In the genomic region with DNA sequence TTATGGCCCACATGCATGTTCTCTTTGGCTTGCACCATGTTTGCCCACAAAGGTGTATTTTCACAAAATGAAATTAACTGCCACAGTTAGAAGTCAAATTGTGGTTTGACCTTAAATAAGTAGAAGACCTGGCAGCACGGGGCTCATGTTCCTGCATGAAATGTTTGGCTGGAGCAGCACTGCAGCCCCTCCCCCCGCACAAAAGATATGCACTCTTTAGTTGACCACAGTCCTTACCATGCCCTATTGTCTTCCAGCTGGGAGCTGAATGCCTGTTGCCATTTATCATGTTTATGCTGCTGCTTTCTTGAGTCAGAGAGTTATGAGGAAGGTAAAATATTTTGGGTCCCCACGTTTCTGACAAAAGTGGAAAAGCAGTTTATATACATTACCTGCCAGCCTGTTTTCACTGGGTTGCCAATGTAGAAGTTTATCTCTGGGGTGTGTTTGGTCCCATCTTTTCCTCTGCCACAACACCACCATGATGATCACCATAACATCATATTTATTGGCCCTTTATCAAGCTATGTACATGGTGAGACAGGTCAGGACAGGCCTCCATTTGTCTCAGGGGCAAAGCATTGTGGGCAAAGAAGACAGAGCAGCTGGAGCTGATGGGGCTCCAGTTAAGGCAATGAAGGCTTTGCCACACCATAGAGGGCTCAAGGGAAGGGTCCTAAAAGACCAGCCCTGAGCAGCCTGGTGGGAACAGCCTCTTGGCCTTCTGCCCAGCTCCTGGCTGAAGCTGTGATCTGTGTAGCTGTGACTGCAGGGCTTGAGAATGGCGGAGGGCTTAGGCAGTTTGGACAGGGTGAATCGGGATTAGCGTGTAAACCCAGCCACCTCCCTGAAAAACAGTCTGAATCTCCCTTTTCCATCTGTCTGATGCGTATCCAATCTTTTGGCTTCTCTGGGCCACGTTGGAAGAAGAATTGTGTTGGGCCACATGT, we compare ENCODE assay signal across 19 cellular contexts. TPM values are rescaled to one million over a fixed set of nuclear protein-coding genes. Genes with fewer than 3 reads are reported as not detected.
DNase-seq lines count a peak whose midpoint lies in the region; ATAC-seq and TF ChIP-seq lines count a peak whose summit lies in the region.
"Had no signal": no experiment of that assay in that cellular context is flagged by ENCODE, and none has a peak within 500 bp of the region (broad histone marks: within the 10 kb centered on the region; RNA-seq: fewer than 3 reads in every experiment).

No MANE protein-coding gene starts in this region.

- no peaks in the 10 kb centered on the region for H3K9me3 ChIP-seq in left lung
- H3K9me3 ChIP-seq: neutrophil had no signal

- H3K27ac ChIP-seq in left lung = no peak overlapping the region
- H3K27ac ChIP-seq: coronary artery, epithelial cell of prostate, KMS-11, neutrophil, VCaP had no signal

- peak overlapping the region; percentile 90 to 96 for H3K27ac Mint-ChIP-seq in effector memory CD8-positive, alpha-beta T cell
- no peak overlapping the region for H3K27ac Mint-ChIP-seq in osteocyte (ENCODE audit: unreplicated experiment)

- peaks cover 22% of the 10 kb centered on the region for H3K36me3 Mint-ChIP-seq in activated T-cell treated with anti-CD3 and anti-CD28 coated beads, Interleukin-2, amount 50 U/mL, for 4 hours (ENCODE audit: insufficient read depth)
- H3K36me3 Mint-ChIP-seq in effector memory CD8-positive, alpha-beta T cell (ENCODE audit: insufficient read depth) = peaks cover 92% of the 10 kb centered on the region
- no peaks in the 10 kb centered on the region for H3K36me3 Mint-ChIP-seq in osteocyte (ENCODE audit: unreplicated experiment)

- H3K4me3 ChIP-seq in left lung = no peak overlapping the region
- H3K4me3 ChIP-seq: coronary artery had no signal

- H3K27me3 Mint-ChIP-seq in activated T-cell treated with anti-CD3 and anti-CD28 coated beads, Interleukin-2, amount 50 U/mL, for 4 hours (ENCODE audit: low read depth) = no peaks in the 10 kb centered on the region
- no peaks in the 10 kb centered on the region for H3K27me3 Mint-ChIP-seq in effector memory CD8-positive, alpha-beta T cell
- peaks cover 10% of the 10 kb centered on the region for H3K27me3 Mint-ChIP-seq in osteocyte (ENCODE audit: unreplicated experiment)
- H3K27me3 Mint-ChIP-seq: activated CD8-positive, alpha-beta T cell treated with anti-CD3 and anti-CD28 coated beads for 36 hours had no signal

- intact Hi-C loops in left lung (cut with DNase I) = no loop called here

- peaks cover 50% of the 10 kb centered on the region for H3K4me1 Mint-ChIP-seq in activated T-cell treated with anti-CD3 and anti-CD28 coated beads, Interleukin-2, amount 50 U/mL, for 4 hours (ENCODE audit: low read depth)
- peaks cover 71 to 80% of the 10 kb centered on the region in 2 donors for H3K4me1 Mint-ChIP-seq in effector memory CD8-positive, alpha-beta T cell (ENCODE audit: low read depth in 2 of 2)
- no peaks in the 10 kb centered on the region for H3K4me1 Mint-ChIP-seq in osteocyte (ENCODE audit: unreplicated experiment)

- TF ChIP-seq CTCF in osteocyte (IDR thresholded peaks at IDR 0.05) (no peak), left lung (IDR thresholded peaks at IDR 0.05) (no peak)

- peak overlapping the region; percentile 16 for H3K4me3 Mint-ChIP-seq in activated T-cell treated with anti-CD3 and anti-CD28 coated beads, Interleukin-2, amount 50 U/mL, for 4 hours
- peak overlapping the region; percentile 96 to 100 for H3K4me3 Mint-ChIP-seq in effector memory CD8-positive, alpha-beta T cell
- no peak overlapping the region for H3K4me3 Mint-ChIP-seq in osteocyte (ENCODE audit: unreplicated experiment)
- H3K4me3 Mint-ChIP-seq: activated CD8-positive, alpha-beta T cell treated with anti-CD3 and anti-CD28 coated beads for 36 hours had no signal

- H3K4me1 ChIP-seq in left lung = peaks cover 0 to 7% of the 10 kb centered on the region in 2 donors

- no peaks in the 10 kb centered on the region for H3K9me3 Mint-ChIP-seq in activated T-cell treated with anti-CD3 and anti-CD28 coated beads, Interleukin-2, amount 50 U/mL, for 4 hours
- H3K9me3 Mint-ChIP-seq in effector memory CD8-positive, alpha-beta T cell = no peaks in the 10 kb centered on the region
- no peaks in the 10 kb centered on the region for H3K9me3 Mint-ChIP-seq in osteocyte (ENCODE audit: unreplicated experiment)
- H3K9me3 Mint-ChIP-seq: activated CD8-positive, alpha-beta T cell treated with anti-CD3 and anti-CD28 coated beads for 36 hours had no signal

- H3K27me3 ChIP-seq in left lung = no peaks in the 10 kb centered on the region

- no peak for DNase-seq in activated T-cell treated with anti-CD3 and anti-CD28 coated beads, Interleukin-2, amount 50 U/mL, for 4 hours
- DNase-seq in activated T-cell treated with anti-CD3 and anti-CD28 coated beads, Interleukin-2, amount 50 U/mL, for 1 hour = no peak
- DNase-seq in NCI-H82 (lab: John Stamatoyannopoulos, UW) = peak; percentile 84
- no peak for DNase-seq in effector memory CD8-positive, alpha-beta T cell
- DNase-seq in osteocyte (ENCODE audit: extremely low spot score, unreplicated experiment) = peak; percentile 60
- DNase-seq in activated CD4-positive, CD25-positive, alpha-beta regulatory T cell (lab: John Stamatoyannopoulos, UW) = no peak
- DNase-seq in NCI-H2081 treated with DMSO at 0.1 percent for 48 hours (lab: John Stamatoyannopoulos, UW) = no peak
- no peak for DNase-seq in left lung
- DNase-seq: activated CD8-positive, alpha-beta T cell treated with anti-CD3 and anti-CD28 coated beads for 36 hours; activated effector memory CD4-positive, alpha-beta T cell treated with Interleukin-2 at 50 U/mL for 16 hours; aorta; GOT3; NCI-H526; SW 1271 had no signal

- ATAC-seq in activated T-cell treated with anti-CD3 and anti-CD28 coated beads, Interleukin-2, amount 50 U/mL, for 4 hours = no peak
- no peak for ATAC-seq in effector memory CD8-positive, alpha-beta T cell (replicated peaks)
- ATAC-seq in left lung = no peak
- ATAC-seq: activated CD8-positive, alpha-beta T cell treated with anti-CD3 and anti-CD28 coated beads for 36 hours had no signal

- H3K36me3 ChIP-seq in left lung = no peaks in the 10 kb centered on the region
- H3K36me3 ChIP-seq: neutrophil had no signal

RNA-seq across cellular contexts. Expression of a gene that starts 5.4 kb away (rescaled TPM):
- 10 to 100 TPM; 15.7 to 57.6 (median 36.6) TPM for total RNA-seq in activated T-cell treated with anti-CD3 and anti-CD28 coated beads, Interleukin-2, amount 50 U/mL, for 4 hours
- not detected in 2 replicates for total RNA-seq in osteocyte
- 10 to 100 TPM; 14.0 to 15.0 TPM for total RNA-seq in left lung

Comparison
In these comparisons a context has a peak if more than half of its experiments do, and no peak if none do; other contexts are left out.
1. DNase-seq: peak in NCI-H82 (single experiment) and osteocyte (single experiment); none in activated T-cell treated with anti-CD3 and anti-CD28 coated beads, Interleukin-2, amount 50 U/mL, for 4 hours (single experiment), activated T-cell treated with anti-CD3 and anti-CD28 coated beads, Interleukin-2, amount 50 U/mL, for 1 hour (single experiment), effector memory CD8-positive, alpha-beta T cell (0 of 3), activated CD4-positive, CD25-positive, alpha-beta regulatory T cell (0 of 4), NCI-H2081 treated with DMSO at 0.1 percent for 48 hours (single experiment) and left lung (0 of 2).
2. RNA of a gene that starts 5.4 kb away (total RNA-seq): 15.7 to 57.6 TPM in activated T-cell treated with anti-CD3 and anti-CD28 coated beads, Interleukin-2, amount 50 U/mL, for 4 hours and 14.0 to 15.0 TPM in left lung; not detected in osteocyte; every median in the first group is over 10 times any median in the second.